Comparison of ENCODE assay signal across 1 cellular context in genomic region chr4:79598801-79599200, GRCh38.
TF ChIP-seq lines count a peak whose summit lies in the region.

No MANE protein-coding gene starts in this region.

TF ChIP-seq in K562, 482 proteins besides CTCF, POLR2A, EP300 and RAD21:
- no peak for TF ChIP-seq E2F3 (CRISPR knock-in tag; IDR thresholded peaks at IDR 0.05)
- TF ChIP-seq ZBTB9 (CRISPR knock-in tag; IDR thresholded peaks at IDR 0.05): no peak
- no peak for TF ChIP-seq LEF1 (IDR thresholded peaks at IDR 0.05)
- TF ChIP-seq SOX6 (IDR thresholded peaks at IDR 0.05): no peak
- TF ChIP-seq ZFP91 (CRISPR knock-in tag; IDR thresholded peaks at IDR 0.05): no peak
- no peak for TF ChIP-seq ZNF316 (IDR thresholded peaks at IDR 0.05)
- TF ChIP-seq CBX8 (IDR thresholded peaks at IDR 0.05; ENCODE audit: borderline replicate concordance, extremely low read depth, low read depth, low read length, poor library complexity, severe bottlenecking): no peak
- TF ChIP-seq HLTF (IDR thresholded peaks at IDR 0.05): no peak
